In genomic region chr16:85213926-85214294, GRCh38 we compare ENCODE assay signal across 20 cellular contexts.
A peak's percentile ranks its signal among the peaks of the same experiment; 100 is the strongest.
DNase-seq lines count a peak whose midpoint lies in the region; ATAC-seq, FAIRE-seq and TF ChIP-seq lines count a peak whose summit lies in the region.
"Had no signal": no experiment of that assay in that cellular context is flagged by ENCODE, and none has a peak within 500 bp of the region (broad histone marks: within the 10 kb centered on the region; RNA-seq: fewer than 3 reads in every experiment).

No MANE protein-coding gene starts in this region.

- H3K79me2 ChIP-seq in GM23338 (replicated peaks; ENCODE audit: insufficient read depth) (peaks cover 22% of the 10 kb centered on the region), HepG2 (ENCODE audit: insufficient read depth, low read length) (no peaks in the 10 kb centered on the region)

- H3K27ac ChIP-seq in GM23338 (ENCODE audit: low read depth) (0 out of 2 replicates have a peak overlapping the region, but pooled peaks have one; percentile 19), adrenal gland (peak overlapping the region in 3 of 5 donors; percentile 59 to 89 (median 82)), HepG2 (ENCODE audit: extremely low read length, insufficient read depth, low read length) (no peak overlapping the region)
- no peak overlapping the region for H3K27ac ChIP-seq in CD4-positive, alpha-beta memory T cell (ENCODE audit: low read depth, low read length)
- H3K27ac ChIP-seq: A549, C4-2B, Peyer's patch had no signal

- H3K9me2 ChIP-seq in GM23338 (ENCODE audit: insufficient read depth): no peaks in the 10 kb centered on the region

- intact Hi-C loops in adrenal gland (cut with DNase I) (no loop called here), HepG2 (cut with micrococcal nuclease; ENCODE audit: unreplicated experiment) (no loop called here)
- intact Hi-C loops in CD4-positive, alpha-beta memory T cell (cut with micrococcal nuclease): no loop called here

- DNase-seq in GM23338 (ENCODE audit: low spot score): no peak
- DNase-seq in adrenal gland: no peak
- DNase-seq in HepG2 (ENCODE audit: low spot score): no peak
- no peak for DNase-seq in osteocyte (ENCODE audit: extremely low spot score, unreplicated experiment)
- DNase-seq in NCI-H146 treated with DMSO at 0.1 percent for 48 hours (lab: John Stamatoyannopoulos, UW; ENCODE audit: unreplicated experiment): no peak
- no peak for DNase-seq in GM13977 (ENCODE audit: low spot score)
- DNase-seq in CD4-positive, alpha-beta memory T cell: no peak
- DNase-seq: Caco-2, H7, Karpas-422, MM.1S, NCI-H1105 treated with DMSO at 0.1 percent for 48 hours, NCI-H187 treated with DMSO at 0.1 percent for 48 hours, NCI-H2171, NCI-H446 treated with DMSO at 0.1 percent for 48 hours, NCI-H774, Peyer's patch had no signal

- H3K4me3 ChIP-seq in GM23338 (no peak overlapping the region), adrenal gland (no peak overlapping the region), HepG2 (replicated peaks in 1 of 3; ENCODE audit: insufficient read depth in 1 of 3, low read depth in 2 of 3, low read length in 3 of 3) (no peak overlapping the region)
- no peak overlapping the region for H3K4me3 ChIP-seq in CD4-positive, alpha-beta memory T cell (ENCODE audit: low read length in 2 of 2)
- H3K4me3 ChIP-seq: A549, Peyer's patch had no signal

- no peak for TF ChIP-seq POLR2A in adrenal gland (IDR thresholded peaks at IDR 0.05)
- no peak for TF ChIP-seq POLR2A in HepG2 (IDR thresholded peaks at IDR 0.05; ENCODE audit: insufficient read depth in 1 of 2, low read depth in 2 of 2, low read length in 2 of 2)

- POLR2A ChIA-PET in HepG2 (lab: Yijun Ruan, JAX): interaction anchor here (0.5 kb wide), 1 partner anchor 77 kb away, joined by 3 read pairs; no protein-coding TSS in a partner anchor
- POLR2A ChIA-PET in CD4-positive, alpha-beta memory T cell (lab: Charles Lee; ENCODE audit: partially characterized antibody): no interaction called here

- no peak for TF ChIP-seq RAD21 in HepG2 (CRISPR knock-in tag; IDR thresholded peaks at IDR 0.05)

- H3K4me1 Mint-ChIP-seq in GM23338: peaks cover 27% of the 10 kb centered on the region
- peaks cover 56% of the 10 kb centered on the region for H3K4me1 Mint-ChIP-seq in osteocyte (ENCODE audit: unreplicated experiment)
- H3K4me1 Mint-ChIP-seq in CD4-positive, alpha-beta memory T cell: peaks cover 0 to 1% (median 0%) of the 10 kb centered on the region in 4 donors

- no peak for ATAC-seq in GM23338
- no peak for ATAC-seq in HepG2
- ATAC-seq in HG03442 (IDR thresholded peaks at IDR 0.05; ENCODE audit: unreplicated experiment): no peak
- ATAC-seq: A549 had no signal

- H3K27me3 ChIP-seq in GM23338 (ENCODE audit: insufficient read depth) (no peaks in the 10 kb centered on the region), adrenal gland (no peaks in the 10 kb centered on the region), HepG2 (ENCODE audit: control insufficient read depth in 1 of 2, insufficient read depth in 2 of 2, low read length in 2 of 2) (no peaks in the 10 kb centered on the region)
- H3K27me3 ChIP-seq in CD4-positive, alpha-beta memory T cell (ENCODE audit: insufficient read depth, low read length): no peaks in the 10 kb centered on the region
- H3K27me3 ChIP-seq: Peyer's patch had no signal

- H3K27me3 Mint-ChIP-seq in GM23338 (ENCODE audit: insufficient read depth, low read depth, poor library complexity): peaks cover 11% of the 10 kb centered on the region
- H3K27me3 Mint-ChIP-seq in osteocyte (ENCODE audit: unreplicated experiment): no peaks in the 10 kb centered on the region
- H3K27me3 Mint-ChIP-seq in CD4-positive, alpha-beta memory T cell: peaks cover 2 to 5% of the 10 kb centered on the region in 2 donors

- WGBS in adrenal gland, 4 donors: 75 to 90% (median 85%) methylated on average over 8 to 16 of the region's 16 CpGs
- WGBS in HepG2 (ENCODE audit: low lambda C conversion rate): 88% methylated on average over 16 of the region's 16 CpGs

- in situ Hi-C loops in HepG2 (cut with HindIII; ENCODE audit: extremely low pct_ligation_motif_present, low pct_unique_long_range_greater_than_20kb): loop anchor here (10.0 kb wide), 1 partner anchor 59 kb away; no protein-coding TSS in a partner anchor
- in situ Hi-C loops in GM13977 (cut with MboI; ENCODE audit: low pct_unique_long_range_greater_than_20kb, low sequenced_read_pairs, unreplicated experiment): no loop called here

- peaks cover 6% of the 10 kb centered on the region; the same call in 1 of the 2 replicates for H3K4me1 ChIP-seq in GM23338 (ENCODE audit: insufficient read depth)
- peaks cover 50 to 55% of the 10 kb centered on the region in 2 donors for H3K4me1 ChIP-seq in adrenal gland (replicated peaks in 1 of 2)
- peaks cover 58% of the 10 kb centered on the region for H3K4me1 ChIP-seq in HepG2 (ENCODE audit: insufficient read depth, low read length)
- H3K4me1 ChIP-seq in CD4-positive, alpha-beta memory T cell (ENCODE audit: insufficient read depth, low read length): no peaks in the 10 kb centered on the region
- H3K4me1 ChIP-seq: Caco-2, Peyer's patch had no signal

- BruUV-seq in HepG2 (replicated peaks; lab: Mats Ljungman, UMichigan): no TSS peak

- H3K9ac ChIP-seq in HepG2 (ENCODE audit: insufficient read depth, low read depth, low read length): no peak overlapping the region

- H3K9me3 ChIP-seq in adrenal gland (replicated peaks in 1 of 3) (no peaks in the 10 kb centered on the region), HepG2 (ENCODE audit: low read length) (no peaks in the 10 kb centered on the region)
- H3K9me3 ChIP-seq in CD4-positive, alpha-beta memory T cell (ENCODE audit: control insufficient read depth in 1 of 2, low read length in 2 of 2): no peaks in the 10 kb centered on the region
- H3K9me3 ChIP-seq: A549, Caco-2, Peyer's patch had no signal

- H4K20me1 ChIP-seq in GM23338 (replicated peaks; ENCODE audit: insufficient read depth) (peaks cover 3% of the 10 kb centered on the region; the same call in 1 of the 2 replicates), HepG2 (ENCODE audit: insufficient read depth, low read length) (peaks cover 9% of the 10 kb centered on the region; the same call in 1 of the 2 replicates)

- H3K9me3 Mint-ChIP-seq in GM23338 (no peaks in the 10 kb centered on the region), osteocyte (ENCODE audit: unreplicated experiment) (no peaks in the 10 kb centered on the region)
- peaks cover 0 to 3% (median 0%) of the 10 kb centered on the region in 8 donors for H3K9me3 Mint-ChIP-seq in CD4-positive, alpha-beta memory T cell

- no peak overlapping the region; the same call in 1 of the 2 replicates for H3K27ac Mint-ChIP-seq in GM23338
- peak overlapping the region; percentile 86 for H3K27ac Mint-ChIP-seq in osteocyte (ENCODE audit: unreplicated experiment)
- H3K27ac Mint-ChIP-seq in CD4-positive, alpha-beta memory T cell: no peak overlapping the region

- no peaks in the 10 kb centered on the region for H3F3A ChIP-seq in GM23338 (replicated peaks; ENCODE audit: low read depth)

- H3K4me3 Mint-ChIP-seq in GM23338: no peak overlapping the region
- no peak overlapping the region for H3K4me3 Mint-ChIP-seq in osteocyte (ENCODE audit: unreplicated experiment)
- no peak overlapping the region for H3K4me3 Mint-ChIP-seq in CD4-positive, alpha-beta memory T cell

- H2AFZ ChIP-seq in GM23338 (no peak overlapping the region), HepG2 (ENCODE audit: low read length) (no peak overlapping the region)

- no peak overlapping the region for H3K4me2 ChIP-seq in GM23338
- H3K4me2 ChIP-seq in HepG2 (ENCODE audit: low read depth, low read length): no peak overlapping the region
- H3K4me2 ChIP-seq: A549 had no signal

- TF ChIP-seq EP300 in HepG2 (IDR thresholded peaks at IDR 0.05; ENCODE audit: low read depth in 2 of 2, low read length in 2 of 2) (no peak), HepG2 (CRISPR knock-in tag; IDR thresholded peaks at IDR 0.05; ENCODE audit: borderline replicate concordance) (no peak)

- no peak for TF ChIP-seq CTCF in GM23338 (conservative IDR thresholded peaks at IDR 0.05; ENCODE audit: low read depth in 2 of 2)
- no peak for TF ChIP-seq CTCF in adrenal gland (IDR thresholded peaks at IDR 0.05)
- TF ChIP-seq CTCF in HepG2 (CRISPR knock-in tag; IDR thresholded peaks at IDR 0.05): no peak
- TF ChIP-seq CTCF in osteocyte (IDR thresholded peaks at IDR 0.05): no peak
- TF ChIP-seq CTCF in GM13977 (IDR thresholded peaks at IDR 0.05; ENCODE audit: extremely low read depth, insufficient read depth, missing control alignments): no peak

- H3K36me3 Mint-ChIP-seq in GM23338 (ENCODE audit: low read depth) (no peaks in the 10 kb centered on the region), osteocyte (ENCODE audit: unreplicated experiment) (no peaks in the 10 kb centered on the region)
- H3K36me3 Mint-ChIP-seq in CD4-positive, alpha-beta memory T cell: no peaks in the 10 kb centered on the region

- CTCF ChIA-PET in HepG2 (lab: Yijun Ruan, JAX; ENCODE audit: low intra/inter-chr PET ratio, low total read pairs): no interaction called here
- CTCF ChIA-PET in CD4-positive, alpha-beta memory T cell (lab: Charles Lee; ENCODE audit: partially characterized antibody): interaction anchor here (0.8 kb wide), 1 partner anchor 15 kb away, joined by 3 read pairs; no protein-coding TSS in a partner anchor

- no peak for FAIRE-seq in HepG2 (lab: Jason Lieb, UNC)
- FAIRE-seq: A549 had no signal

- H3K36me3 ChIP-seq in GM23338 (ENCODE audit: insufficient read depth) (no peaks in the 10 kb centered on the region), adrenal gland (replicated peaks in 1 of 2) (no peaks in the 10 kb centered on the region), HepG2 (replicated peaks in 1 of 2; ENCODE audit: control insufficient read depth in 1 of 2, insufficient read depth in 2 of 2, low read length in 2 of 2) (no peaks in the 10 kb centered on the region)
- no peaks in the 10 kb centered on the region for H3K36me3 ChIP-seq in CD4-positive, alpha-beta memory T cell (ENCODE audit: insufficient read depth, low read length)
- H3K36me3 ChIP-seq: Peyer's patch had no signal

TF ChIP-seq in HepG2, 621 proteins besides CTCF, POLR2A, EP300 and RAD21 (continues in another document):
- TF ChIP-seq GATAD2A (CRISPR knock-in tag; IDR thresholded peaks at IDR 0.05): no peak
- TF ChIP-seq TFDP1 (CRISPR knock-in tag; IDR thresholded peaks at IDR 0.05; ENCODE audit: borderline replicate concordance): no peak
- no peak for TF ChIP-seq THYN1 (CRISPR knock-in tag; IDR thresholded peaks at IDR 0.05; ENCODE audit: borderline replicate concordance, low read depth)
- 0 out of 2 replicates have a peak, but pooled peaks have one; percentile 1 for TF ChIP-seq SETDB1 (CRISPR knock-in tag; IDR thresholded peaks at IDR 0.05; ENCODE audit: borderline replicate concordance)
- TF ChIP-seq KAT7 (CRISPR knock-in tag; IDR thresholded peaks at IDR 0.05; ENCODE audit: borderline replicate concordance): no peak

Comparison
In these comparisons a context has a peak if more than half of its experiments do, and no peak if none do; other contexts are left out.
1. H3K27ac ChIP-seq: peak in GM23338 (single experiment) and adrenal gland (3 of 5); none in HepG2 (single experiment) and CD4-positive, alpha-beta memory T cell (single experiment).